13 cellular contexts compared by ENCODE assay signal in the genomic region with DNA sequence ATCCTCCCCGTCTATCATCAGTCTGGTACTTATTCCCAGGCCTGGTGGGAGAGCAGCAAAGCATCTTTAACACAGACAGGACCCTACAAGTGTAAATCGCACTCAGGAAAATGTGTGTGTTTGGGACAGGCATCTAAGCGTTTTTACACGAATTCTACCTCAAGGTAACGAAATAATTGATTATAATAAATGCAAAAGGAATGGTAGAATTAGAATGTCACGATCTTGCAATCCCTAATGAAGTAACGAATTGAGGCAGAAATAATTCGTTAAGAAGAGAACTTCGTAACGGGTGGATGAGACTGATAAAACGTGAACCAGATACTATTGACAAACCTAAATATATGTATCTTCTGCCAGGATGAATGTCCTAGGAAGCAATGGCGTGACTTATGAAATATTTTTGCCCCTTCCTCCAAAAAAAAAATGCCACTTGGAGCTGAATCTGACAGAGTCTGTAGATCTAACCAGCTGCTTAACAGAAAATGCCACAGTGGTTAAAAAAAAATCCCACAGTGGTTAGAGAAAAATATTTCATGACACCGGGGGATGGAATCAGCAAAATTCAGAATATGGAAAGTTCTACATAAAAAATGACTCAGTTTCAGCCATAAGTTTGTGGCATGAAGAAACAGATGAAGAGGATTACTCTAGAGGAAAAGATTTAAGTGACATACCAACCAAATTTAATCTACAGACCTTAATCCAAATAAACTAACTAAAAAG.
A peak's percentile ranks its signal among the peaks of the same experiment; 100 is the strongest.
DNase-seq lines count a peak whose midpoint lies in the region; ATAC-seq and TF ChIP-seq lines count a peak whose summit lies in the region.
"Had no signal": no experiment of that assay in that cellular context is flagged by ENCODE, and none has a peak within 500 bp of the region (broad histone marks: within the 10 kb centered on the region; RNA-seq: fewer than 3 reads in every experiment).

No MANE protein-coding gene starts in this region.

- DNase-seq in Jurkat, Clone E6-1 (ENCODE audit: low read depth, low spot score) = peak; percentile 50
- DNase-seq in MV-4-11 (lab: John Stamatoyannopoulos, UW) (peak; percentile 72), chondrocyte (ENCODE audit: low spot score) (no peak), NOMO-1 treated with dmso at 0.1 percent for 144 hours (lab: John Stamatoyannopoulos, UW; ENCODE audit: unreplicated experiment) (no peak)
- DNase-seq: AML-193; Caco-2; CD8-positive, alpha-beta memory T cell; GOT3 had no signal

- ATAC-seq in GM19351 (IDR thresholded peaks at IDR 0.05; ENCODE audit: unreplicated experiment) (no peak), GM21381 (IDR thresholded peaks at IDR 0.05; ENCODE audit: unreplicated experiment) (no peak)

- TF ChIP-seq CTCF in chondrocyte (IDR thresholded peaks at IDR 0.05) = no peak

- H3K4me1 Mint-ChIP-seq in chondrocyte (ENCODE audit: low read depth) = peaks cover 15% of the 10 kb centered on the region
- H3K4me1 Mint-ChIP-seq: CD8-positive, alpha-beta memory T cell; IgD-negative memory B cell had no signal

- H3K27ac Mint-ChIP-seq in chondrocyte (ENCODE audit: unreplicated experiment) = peak overlapping the region; percentile 30
- H3K27ac Mint-ChIP-seq: IgD-negative memory B cell had no signal

- no peak overlapping the region for H3K4me3 Mint-ChIP-seq in chondrocyte (ENCODE audit: unreplicated experiment)
- H3K4me3 Mint-ChIP-seq: CD8-positive, alpha-beta memory T cell; IgD-negative memory B cell had no signal

- peaks cover 5% of the 10 kb centered on the region for H3K27me3 Mint-ChIP-seq in chondrocyte (ENCODE audit: low read depth)

- no peak overlapping the region for H3K4me3 ChIP-seq in Jurkat, Clone E6-1 (ENCODE audit: low read length)
- H3K4me3 ChIP-seq: BLaER1, HAP-1 had no signal

- H3K36me3 Mint-ChIP-seq in chondrocyte (ENCODE audit: low read depth) = no peaks in the 10 kb centered on the region
- H3K36me3 Mint-ChIP-seq: CD8-positive, alpha-beta memory T cell; IgD-negative memory B cell had no signal

- no peaks in the 10 kb centered on the region for H3K9me3 Mint-ChIP-seq in chondrocyte (ENCODE audit: low read depth)
- H3K9me3 Mint-ChIP-seq: CD8-positive, alpha-beta memory T cell; IgD-negative memory B cell had no signal

Comparison
In these comparisons a context has a peak if more than half of its experiments do, and no peak if none do; other contexts are left out.
1. DNase-seq: peak in Jurkat, Clone E6-1 (single experiment) and MV-4-11 (single experiment); none in chondrocyte (single experiment) and NOMO-1 treated with dmso at 0.1 percent for 144 hours (single experiment).